In the genomic region with DNA sequence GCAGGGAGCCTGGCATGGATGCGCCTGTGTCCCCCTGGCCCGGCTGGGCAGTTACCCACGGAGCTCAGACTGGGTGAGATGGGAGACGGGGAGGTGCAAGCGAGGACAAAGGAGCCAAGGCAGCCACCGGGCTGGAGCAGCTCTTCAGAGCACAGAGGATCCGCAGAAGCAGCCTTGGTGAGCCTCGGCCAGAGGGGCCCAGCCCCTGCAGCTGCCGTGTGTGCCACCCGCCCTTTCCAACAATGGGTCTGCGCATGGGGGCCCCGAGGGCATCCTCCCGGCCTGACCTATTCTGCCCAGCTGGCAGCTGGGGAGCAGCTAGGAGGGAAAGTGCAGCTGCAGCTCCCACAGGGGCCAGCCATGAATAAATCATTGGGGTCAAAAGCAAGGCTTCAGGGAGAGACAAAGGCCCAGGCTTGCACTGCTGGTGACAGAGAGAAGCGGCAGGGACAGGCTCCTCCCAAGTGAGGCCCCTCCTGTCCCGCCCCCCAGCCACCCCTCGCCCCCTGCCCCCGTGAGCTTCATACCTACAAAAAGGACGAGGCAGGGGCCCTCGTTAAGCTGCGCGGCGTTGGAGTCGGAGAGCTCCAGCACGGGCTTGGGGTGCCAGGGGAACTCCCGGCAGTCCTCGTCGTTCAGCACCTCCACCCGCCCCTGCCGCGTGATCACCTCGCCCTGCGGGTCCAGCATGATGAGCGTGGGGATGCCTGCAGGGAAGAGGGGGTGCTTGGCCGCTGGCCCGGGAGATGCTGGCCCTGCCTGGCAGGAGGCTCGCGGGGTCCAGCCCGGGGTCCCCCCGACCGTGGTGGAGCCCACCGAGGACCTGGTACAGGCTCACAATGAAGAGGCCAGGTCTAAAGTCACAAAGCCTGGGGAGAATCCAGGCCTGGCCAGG, we compare ENCODE assay signal across 16 cellular contexts. TPM values are rescaled to one million over a fixed set of nuclear protein-coding genes. Genes with fewer than 3 reads are reported as not detected.
DNase-seq lines count a peak whose midpoint lies in the region; ATAC-seq and TF ChIP-seq lines count a peak whose summit lies in the region.
"Had no signal": no experiment of that assay in that cellular context is flagged by ENCODE, and none has a peak within 500 bp of the region (broad histone marks: within the 10 kb centered on the region; RNA-seq: fewer than 3 reads in every experiment).

No MANE protein-coding gene starts in this region.

- peaks cover 6% of the 10 kb centered on the region; the same call in 2 of the 3 replicates for H3K4me1 Mint-ChIP-seq in GM23338
- H3K4me1 Mint-ChIP-seq in endodermal cell = no peaks in the 10 kb centered on the region

- H3K9me3 ChIP-seq in endodermal cell (ENCODE audit: control insufficient read depth, low read length) (no peaks in the 10 kb centered on the region), osteoblast (ENCODE audit: low read depth, low read length) (no peaks in the 10 kb centered on the region)
- H3K9me3 ChIP-seq: Caco-2 had no signal

- H3K27me3 Mint-ChIP-seq in GM23338 (ENCODE audit: insufficient read depth, low read depth, poor library complexity) = peaks cover 24% of the 10 kb centered on the region
- no peaks in the 10 kb centered on the region for H3K27me3 Mint-ChIP-seq in endodermal cell (ENCODE audit: insufficient read depth)

- H3K36me3 ChIP-seq in GM23338 (ENCODE audit: insufficient read depth) (no peaks in the 10 kb centered on the region; the same call in 1 of the 2 replicates), endodermal cell (ENCODE audit: control insufficient read depth, insufficient read depth, low read length) (peaks cover 70% of the 10 kb centered on the region), osteoblast (ENCODE audit: insufficient read depth, low read length) (peaks cover 9% of the 10 kb centered on the region)

- H4K20me1 ChIP-seq in GM23338 (replicated peaks; ENCODE audit: insufficient read depth) = peaks cover 8% of the 10 kb centered on the region; the same call in 1 of the 2 replicates
- peaks cover 9% of the 10 kb centered on the region for H4K20me1 ChIP-seq in osteoblast (ENCODE audit: insufficient read depth, low read length)

- H3K4me3 Mint-ChIP-seq in GM23338 (no peak overlapping the region), endodermal cell (no peak overlapping the region)

- H3K27ac ChIP-seq in GM23338 (ENCODE audit: low read depth) (peak overlapping the region; percentile 55; the same call in 1 of the 2 replicates), endodermal cell (ENCODE audit: low read depth, low read length) (peak overlapping the region; percentile 99), osteoblast (ENCODE audit: low read depth, low read length) (no peak overlapping the region)
- H3K27ac ChIP-seq: HL-60 had no signal

- ATAC-seq in GM23338 = peak; percentile 27
- no peak for ATAC-seq in GM19452 (IDR thresholded peaks at IDR 0.05; ENCODE audit: unreplicated experiment)
- no peak for ATAC-seq in SK-N-SH treated with all-trans-retinoic acid at 6 μM for 48 hours

- WGBS in endodermal cell (ENCODE audit: insufficient coverage in 1 of 2, insufficient read length in 1 of 2), 2 experiments = 77 to 92% methylated on average over 24 to 41 of the region's 41 CpGs

- H3K36me3 Mint-ChIP-seq in GM23338 (ENCODE audit: low read depth) = peaks cover 24% of the 10 kb centered on the region
- peaks cover 56% of the 10 kb centered on the region for H3K36me3 Mint-ChIP-seq in endodermal cell (ENCODE audit: low read depth)

- no peak overlapping the region for H3K4me3 ChIP-seq in GM23338
- no peak overlapping the region for H3K4me3 ChIP-seq in endodermal cell (ENCODE audit: low read length)
- H3K4me3 ChIP-seq in osteoblast (ENCODE audit: insufficient read depth, low read length) = no peak overlapping the region

- H3K4me2 ChIP-seq in GM23338 = no peak overlapping the region
- H3K4me2 ChIP-seq in osteoblast (ENCODE audit: insufficient read depth, low read length) = no peak overlapping the region

- H3K9ac ChIP-seq in endodermal cell (ENCODE audit: extremely low read depth, low read length, poor library complexity, severe bottlenecking) = no peak overlapping the region

- peak; percentile 30 for DNase-seq in GM23338 (ENCODE audit: low spot score)
- peak; percentile 82 for DNase-seq in NCI-H146 (lab: John Stamatoyannopoulos, UW)
- DNase-seq in endodermal cell = no peak
- DNase-seq in osteoblast (ENCODE audit: insufficient read length, low spot score, missing footprints) = peak; percentile 82
- no peak for DNase-seq in activated naive CD4-positive, alpha-beta T cell treated with Interleukin-2 at 50 U/mL for 16 hours
- DNase-seq: Caco-2, DMS153, H9, NCI-H1694, NCI-H2107, NCI-H226, NCI-H524 treated with DMSO at 0.1 percent for 48 hours, OCI-M1 had no signal

- H2AFZ ChIP-seq in GM23338 (no peak overlapping the region), osteoblast (ENCODE audit: low read length) (no peak overlapping the region)

- no peaks in the 10 kb centered on the region for H3F3A ChIP-seq in GM23338 (replicated peaks; ENCODE audit: low read depth)

- H3K9me3 Mint-ChIP-seq in GM23338 (no peaks in the 10 kb centered on the region; the same call in 2 of the 3 replicates), endodermal cell (no peaks in the 10 kb centered on the region)
- H3K9me3 Mint-ChIP-seq: H9 had no signal

- TF ChIP-seq CTCF in GM23338 (conservative IDR thresholded peaks at IDR 0.05; ENCODE audit: low read depth in 2 of 2) = no peak
- no peak for TF ChIP-seq CTCF in endodermal cell (conservative IDR thresholded peaks at IDR 0.05)
- no peak for TF ChIP-seq CTCF in osteoblast (IDR thresholded peaks at IDR 0.05; ENCODE audit: extremely low read depth, low read depth, low read length)

- peak overlapping the region; percentile 59; the same call in 1 of the 2 replicates for H3K27ac Mint-ChIP-seq in GM23338
- no peak overlapping the region for H3K27ac Mint-ChIP-seq in endodermal cell

- no peaks in the 10 kb centered on the region for H3K27me3 ChIP-seq in GM23338 (ENCODE audit: insufficient read depth)
- H3K27me3 ChIP-seq in endodermal cell (ENCODE audit: control insufficient read depth, insufficient read depth, low read length, poor library complexity, severe bottlenecking) = no peaks in the 10 kb centered on the region
- no peaks in the 10 kb centered on the region for H3K27me3 ChIP-seq in osteoblast (ENCODE audit: insufficient read depth, low read length)

- H3K79me2 ChIP-seq in GM23338 (replicated peaks; ENCODE audit: insufficient read depth) = no peaks in the 10 kb centered on the region
- no peaks in the 10 kb centered on the region for H3K79me2 ChIP-seq in osteoblast (ENCODE audit: insufficient read depth, low read length)

- H3K4me1 ChIP-seq in GM23338 (ENCODE audit: insufficient read depth) = no peaks in the 10 kb centered on the region
- peaks cover 2% of the 10 kb centered on the region for H3K4me1 ChIP-seq in endodermal cell (ENCODE audit: control insufficient read depth, insufficient read depth, low read length)
- H3K4me1 ChIP-seq in osteoblast (ENCODE audit: insufficient read depth, low read length) = no peaks in the 10 kb centered on the region
- H3K4me1 ChIP-seq: Caco-2 had no signal

- H3K9me2 ChIP-seq in GM23338 (ENCODE audit: insufficient read depth) = no peaks in the 10 kb centered on the region

TF ChIP-seq in GM23338, 12 proteins besides CTCF, POLR2A, EP300 and RAD21 (continues in another document):
- no peak for TF ChIP-seq CREB1 (CRISPR knock-in tag; IDR thresholded peaks at IDR 0.05; ENCODE audit: low read depth)
- TF ChIP-seq EZH2phosphoT487 (IDR thresholded peaks at IDR 0.05; ENCODE audit: unreplicated experiment) = no peak

TF ChIP-seq in SK-N-SH treated with all-trans-retinoic acid at 6 μM for 48 hours, 23 proteins besides CTCF, POLR2A, EP300 and RAD21 (continues in another document):
- TF ChIP-seq ZNF565 (CRISPR knock-in tag; conservative IDR thresholded peaks at IDR 0.05; ENCODE audit: low read depth) (no peak), ZFP3 (CRISPR knock-in tag; IDR thresholded peaks at IDR 0.05) (no peak), ZFP30 (CRISPR knock-in tag; IDR thresholded peaks at IDR 0.05) (no peak)
- TF ChIP-seq, protein P1, sequence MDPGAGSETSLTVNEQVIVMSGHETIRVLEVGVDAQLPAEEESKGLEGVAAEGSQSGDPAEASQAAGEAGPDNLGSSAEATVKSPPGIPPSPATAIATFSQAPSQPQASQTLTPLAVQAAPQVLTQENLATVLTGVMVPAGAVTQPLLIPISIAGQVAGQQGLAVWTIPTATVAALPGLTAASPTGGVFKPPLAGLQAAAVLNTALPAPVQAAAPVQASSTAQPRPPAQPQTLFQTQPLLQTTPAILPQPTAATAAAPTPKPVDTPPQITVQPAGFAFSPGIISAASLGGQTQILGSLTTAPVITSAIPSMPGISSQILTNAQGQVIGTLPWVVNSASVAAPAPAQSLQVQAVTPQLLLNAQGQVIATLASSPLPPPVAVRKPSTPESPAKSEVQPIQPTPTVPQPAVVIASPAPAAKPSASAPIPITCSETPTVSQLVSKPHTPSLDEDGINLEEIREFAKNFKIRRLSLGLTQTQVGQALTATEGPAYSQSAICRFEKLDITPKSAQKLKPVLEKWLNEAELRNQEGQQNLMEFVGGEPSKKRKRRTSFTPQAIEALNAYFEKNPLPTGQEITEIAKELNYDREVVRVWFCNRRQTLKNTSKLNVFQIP (CRISPR knock-in tag; IDR thresholded peaks at IDR 0.05; ENCODE audit: borderline replicate concordance, low read depth) = no peak

RNA-seq across cellular contexts. Expression of gene MRM3, which starts 22.6 kb away (rescaled TPM):
- total RNA-seq in GM23338 (2014; rRNA removed; shearing (Covaris generic)) = 23.4 and 41.3 TPM in 2 replicates
- polyA plus RNA-seq in GM23338 (2016; fragmentation: Nextera tagmentation; extraction: Ambion mirVana) = 17.0 and 17.7 TPM in 2 replicates
- 10 to 100 TPM; 14.0 to 18.7 TPM for total RNA-seq in endodermal cell
- polyA plus RNA-seq in endodermal cell (2013, experiment 1 of 2) = 10.1 TPM
- 10.7 TPM for polyA plus RNA-seq in endodermal cell (2013, experiment 2 of 2)
- 16.5 and 19.5 TPM in 2 replicates for total RNA-seq in osteoblast

RNA-seq across cellular contexts. Expression of gene GLOD4, which starts 22.7 kb away (rescaled TPM):
- 69.7 and 122 TPM in 2 replicates for total RNA-seq in GM23338 (2014; rRNA removed; shearing (Covaris generic))
- 118 and 120 TPM in 2 replicates for polyA plus RNA-seq in GM23338 (2016; fragmentation: Nextera tagmentation; extraction: Ambion mirVana)
- total RNA-seq in endodermal cell (10 to 100 TPM; 81.6 to 95.1 TPM), osteoblast (39.4 and 43.3 TPM in 2 replicates)
- polyA plus RNA-seq in endodermal cell (2013, experiment 1 of 2) = 58.6 TPM
- polyA plus RNA-seq in endodermal cell (2013, experiment 2 of 2) = 54.5 TPM

RNA-seq across cellular contexts. Expression of gene GEMIN4, which starts 52.7 kb away (rescaled TPM):
- total RNA-seq in GM23338 (2014; rRNA removed; shearing (Covaris generic)) = 42.4 and 45.0 TPM in 2 replicates
- polyA plus RNA-seq in GM23338 (2016; fragmentation: Nextera tagmentation; extraction: Ambion mirVana) = 14.1 and 14.5 TPM in 2 replicates
- total RNA-seq in endodermal cell (10 to 100 TPM; 30.3 to 36.2 TPM), osteoblast (8.7 and 9.7 TPM in 2 replicates)
- 27.3 TPM for polyA plus RNA-seq in endodermal cell (2013, experiment 1 of 2)
- 24.4 TPM for polyA plus RNA-seq in endodermal cell (2013, experiment 2 of 2)

Comparison
In these comparisons a context has a peak if more than half of its experiments do, and no peak if none do; other contexts are left out.
1. DNase-seq: peak in GM23338 (single experiment), NCI-H146 (single experiment) and osteoblast (single experiment); none in endodermal cell (single experiment) and activated naive CD4-positive, alpha-beta T cell treated with Interleukin-2 at 50 U/mL for 16 hours (single experiment).